ENCODE assay signal across 17 cellular contexts in genomic region chr18:22606563-22607283, GRCh38.
DNase-seq lines count a peak whose midpoint lies in the region; ATAC-seq and TF ChIP-seq lines count a peak whose summit lies in the region.
"Had no signal": no experiment of that assay in that cellular context is flagged by ENCODE, and none has a peak within 500 bp of the region (broad histone marks: within the 10 kb centered on the region; RNA-seq: fewer than 3 reads in every experiment).

No MANE protein-coding gene starts in this region.

- TF ChIP-seq CTCF in endodermal cell (conservative IDR thresholded peaks at IDR 0.05), result no peak
- no peak for TF ChIP-seq CTCF in upper lobe of left lung (IDR thresholded peaks at IDR 0.05)
- no peak for TF ChIP-seq CTCF in BE2C (IDR thresholded peaks at IDR 0.05; ENCODE audit: low read depth, low read length)

- H3K4me1 ChIP-seq in endodermal cell (ENCODE audit: control insufficient read depth, insufficient read depth, low read length) (no peaks in the 10 kb centered on the region), upper lobe of left lung (peaks cover 25 to 50% (median 38%) of the 10 kb centered on the region in 4 donors), BE2C (peaks cover 2% of the 10 kb centered on the region; the same call in 1 of the 2 replicates)

- DNase-seq in NCI-H226 (peak; percentile 68), endodermal cell (peak; percentile 48), iris pigment epithelial cell (ENCODE audit: low read depth) (peak; percentile 80), upper lobe of left lung (peak in 1 of 2 donors; percentile 8), BE2C (no peak)
- no peak for DNase-seq in activated T-cell treated with anti-CD3 and anti-CD28 coated beads, Interleukin-2, amount 50 U/mL, for 4 hours
- DNase-seq: activated CD4-positive, alpha-beta memory T cell treated with anti-CD3 and anti-CD28 coated beads, Interleukin-2, amount 10 ng/mL, durations not matched to agents 7 days and 5 days; activated T-cell treated with anti-CD3 and anti-CD28 coated beads, Interleukin-2, amount 50 U/mL, for 48 hours; COR-L47; NCI-H2029 treated with DMSO at 0.1 percent for 48 hours; NCI-H524 treated with DMSO at 0.1 percent for 48 hours; SHP77; WERI-Rb-1 had no signal

- no peak for ATAC-seq in upper lobe of left lung (ENCODE audit: low FRiP score in 2 of 2)
- no peak for ATAC-seq in activated T-cell treated with anti-CD3 and anti-CD28 coated beads, Interleukin-2, amount 50 U/mL, for 4 hours
- ATAC-seq in HG03097 (IDR thresholded peaks at IDR 0.05; ENCODE audit: low FRiP score, unreplicated experiment), result no peak
- ATAC-seq: gastroesophageal sphincter had no signal

- no peak overlapping the region for H3K9ac ChIP-seq in endodermal cell (ENCODE audit: extremely low read depth, low read length, poor library complexity, severe bottlenecking)

- H3K27me3 Mint-ChIP-seq in endodermal cell (ENCODE audit: insufficient read depth), result no peaks in the 10 kb centered on the region
- H3K27me3 Mint-ChIP-seq in activated T-cell treated with anti-CD3 and anti-CD28 coated beads, Interleukin-2, amount 50 U/mL, for 4 hours (ENCODE audit: low read depth), result peaks cover 8% of the 10 kb centered on the region
- H3K27me3 Mint-ChIP-seq: activated CD4-positive, alpha-beta memory T cell treated with anti-CD3 and anti-CD28 coated beads, Interleukin-2, amount 10 ng/mL, durations not matched to agents 7 days and 5 days; IgD-negative memory B cell had no signal

- no peak for TF ChIP-seq POLR2A in upper lobe of left lung (IDR thresholded peaks at IDR 0.05)

- H3K36me3 ChIP-seq in endodermal cell (ENCODE audit: control insufficient read depth, insufficient read depth, low read length) (no peaks in the 10 kb centered on the region), upper lobe of left lung (no peaks in the 10 kb centered on the region), BE2C (no peaks in the 10 kb centered on the region)
- H3K36me3 ChIP-seq: gastroesophageal sphincter, neutrophil, WERI-Rb-1 had no signal

- H3K4me3 ChIP-seq in endodermal cell (ENCODE audit: low read length), result no peak overlapping the region
- no peak overlapping the region for H3K4me3 ChIP-seq in upper lobe of left lung
- H3K4me3 ChIP-seq in BE2C (ENCODE audit: low read depth, low read length), result no peak overlapping the region
- H3K4me3 ChIP-seq: gastroesophageal sphincter had no signal

- no peak overlapping the region for H3K27ac Mint-ChIP-seq in endodermal cell
- H3K27ac Mint-ChIP-seq: activated CD4-positive, alpha-beta memory T cell treated with anti-CD3 and anti-CD28 coated beads, Interleukin-2, amount 10 ng/mL, durations not matched to agents 7 days and 5 days; IgD-negative memory B cell had no signal

- H3K27ac ChIP-seq in endodermal cell (ENCODE audit: low read depth, low read length) (peak overlapping the region; percentile 42), upper lobe of left lung (peak overlapping the region in 3 of 4 donors; percentile 48 to 64 (median 50))
- H3K27ac ChIP-seq: neutrophil, WERI-Rb-1 had no signal

- H3K9me3 ChIP-seq in endodermal cell (ENCODE audit: control insufficient read depth, low read length) (no peaks in the 10 kb centered on the region), upper lobe of left lung (no peaks in the 10 kb centered on the region), BE2C (no peaks in the 10 kb centered on the region)
- H3K9me3 ChIP-seq: gastroesophageal sphincter, neutrophil had no signal

- no peaks in the 10 kb centered on the region for H3K27me3 ChIP-seq in endodermal cell (ENCODE audit: control insufficient read depth, insufficient read depth, low read length, poor library complexity, severe bottlenecking)
- no peaks in the 10 kb centered on the region for H3K27me3 ChIP-seq in upper lobe of left lung
- H3K27me3 ChIP-seq in BE2C, result no peaks in the 10 kb centered on the region
- H3K27me3 ChIP-seq: gastroesophageal sphincter, neutrophil had no signal

- H3K4me1 Mint-ChIP-seq in endodermal cell, result no peaks in the 10 kb centered on the region
- H3K4me1 Mint-ChIP-seq in activated T-cell treated with anti-CD3 and anti-CD28 coated beads, Interleukin-2, amount 50 U/mL, for 4 hours (ENCODE audit: low read depth), result no peaks in the 10 kb centered on the region
- H3K4me1 Mint-ChIP-seq: activated CD4-positive, alpha-beta memory T cell treated with anti-CD3 and anti-CD28 coated beads, Interleukin-2, amount 10 ng/mL, durations not matched to agents 7 days and 5 days; IgD-negative memory B cell had no signal

- H3K9me3 Mint-ChIP-seq in endodermal cell, result no peaks in the 10 kb centered on the region
- H3K9me3 Mint-ChIP-seq in activated T-cell treated with anti-CD3 and anti-CD28 coated beads, Interleukin-2, amount 50 U/mL, for 4 hours, result no peaks in the 10 kb centered on the region
- H3K9me3 Mint-ChIP-seq: activated CD4-positive, alpha-beta memory T cell treated with anti-CD3 and anti-CD28 coated beads, Interleukin-2, amount 10 ng/mL, durations not matched to agents 7 days and 5 days had no signal

- WGBS in endodermal cell (ENCODE audit: insufficient coverage in 1 of 2, insufficient read length in 1 of 2), 2 experiments, result 88 to 91% methylated on average over 4 to 7 of the region's 7 CpGs
- 79 to 88% methylated on average over 6 to 7 of the region's 7 CpGs for WGBS in upper lobe of left lung, 2 donors

- TF ChIP-seq EP300 in upper lobe of left lung (IDR thresholded peaks at IDR 0.05), result no peak

- no peak overlapping the region for H3K4me3 Mint-ChIP-seq in endodermal cell
- H3K4me3 Mint-ChIP-seq in activated T-cell treated with anti-CD3 and anti-CD28 coated beads, Interleukin-2, amount 50 U/mL, for 4 hours, result no peak overlapping the region
- H3K4me3 Mint-ChIP-seq: activated CD4-positive, alpha-beta memory T cell treated with anti-CD3 and anti-CD28 coated beads, Interleukin-2, amount 10 ng/mL, durations not matched to agents 7 days and 5 days; IgD-negative memory B cell had no signal

- no peaks in the 10 kb centered on the region for H3K36me3 Mint-ChIP-seq in endodermal cell (ENCODE audit: low read depth)
- no peaks in the 10 kb centered on the region for H3K36me3 Mint-ChIP-seq in activated T-cell treated with anti-CD3 and anti-CD28 coated beads, Interleukin-2, amount 50 U/mL, for 4 hours (ENCODE audit: insufficient read depth)
- H3K36me3 Mint-ChIP-seq: IgD-negative memory B cell had no signal

Comparison
In these comparisons a context has a peak if more than half of its experiments do, and no peak if none do; other contexts are left out.
1. DNase-seq: peak in NCI-H226 (single experiment), endodermal cell (single experiment) and iris pigment epithelial cell (single experiment); none in BE2C (single experiment) and activated T-cell treated with anti-CD3 and anti-CD28 coated beads, Interleukin-2, amount 50 U/mL, for 4 hours (single experiment).